ENCODE assay signal across 1 cellular context in the genomic region with DNA sequence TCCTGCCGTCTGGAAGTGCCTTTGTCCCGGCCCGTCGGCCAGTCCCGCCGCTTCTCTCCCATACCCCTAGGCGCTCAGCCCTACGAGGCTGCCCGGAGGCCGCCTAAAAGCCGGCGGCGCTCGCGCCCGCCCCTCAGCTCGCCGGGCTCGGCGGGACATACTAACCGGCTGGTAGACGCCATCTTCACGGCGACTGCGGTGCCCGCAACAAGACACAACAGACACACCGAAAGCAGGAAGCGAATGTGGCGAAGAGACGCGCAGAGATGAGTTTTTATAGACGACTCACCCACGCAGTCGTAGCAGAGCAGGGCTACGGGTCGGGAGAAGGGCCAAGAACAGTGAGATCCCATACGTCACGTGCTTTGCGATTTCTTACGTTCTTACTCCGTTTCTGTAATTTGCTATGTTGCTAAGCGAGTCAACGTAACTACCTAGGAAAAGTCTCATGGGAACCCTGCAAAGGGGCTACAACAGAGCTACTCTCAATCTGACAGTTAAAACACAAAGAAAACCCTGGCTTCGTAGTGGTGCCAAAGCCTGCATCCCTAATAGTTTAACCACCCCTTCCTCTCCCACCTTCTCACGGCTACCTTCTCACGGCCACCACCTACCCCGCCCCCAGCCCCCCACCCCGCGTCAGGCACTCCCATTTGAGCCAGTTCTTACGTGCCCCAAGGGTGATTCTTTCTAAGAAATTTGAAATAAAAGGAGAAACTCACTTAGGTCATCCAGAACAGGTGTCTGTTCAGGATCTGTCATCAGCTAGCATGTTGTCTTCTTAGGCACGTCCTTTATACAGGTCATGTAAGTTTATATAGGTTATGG.
TF ChIP-seq lines count a peak whose summit lies in the region.

TSS of gene GTF2B (minus strand) at position 250 of the 828 bp plus-strand sequence. CDS start at position 182, 68 bp downstream.

TF ChIP-seq in HepG2, 621 proteins besides CTCF, POLR2A, EP300 and RAD21 (continued from another document and continues in another):
- TF ChIP-seq SETDB1 (CRISPR knock-in tag; IDR thresholded peaks at IDR 0.05; ENCODE audit: borderline replicate concordance) (no peak), ZNF17 (CRISPR knock-in tag; IDR thresholded peaks at IDR 0.05) (no peak), EED (CRISPR knock-in tag; IDR thresholded peaks at IDR 0.05) (0 out of 2 replicates have a peak, but pooled peaks have one; percentile 55), PRDM15 (CRISPR knock-in tag; IDR thresholded peaks at IDR 0.05) (no peak), ZNF850 (CRISPR knock-in tag; conservative IDR thresholded peaks at IDR 0.05) (0 out of 2 replicates have a peak, but pooled peaks have one; percentile 0), MTF2 (CRISPR knock-in tag; IDR thresholded peaks at IDR 0.05; ENCODE audit: borderline replicate concordance) (no peak; the same call in 1 of the 2 replicates), ZNF3 (CRISPR knock-in tag; IDR thresholded peaks at IDR 0.05) (no peak), PITX1 (CRISPR knock-in tag; IDR thresholded peaks at IDR 0.05) (peak; percentile 77; the same call in 1 of the 2 replicates), RBM22 (optimal IDR thresholded peaks at IDR 0.05; ENCODE audit: low read length) (peak; percentile 35), PTBP1 (IDR thresholded peaks at IDR 0.05; ENCODE audit: low read depth, low read length, poor library complexity, severe bottlenecking) (peak; percentile 70), ZNF253 (CRISPR knock-in tag; IDR thresholded peaks at IDR 0.05; ENCODE audit: borderline replicate concordance) (no peak), THYN1 (CRISPR knock-in tag; IDR thresholded peaks at IDR 0.05; ENCODE audit: borderline replicate concordance, low read depth) (no peak), ZNF275 (CRISPR knock-in tag; IDR thresholded peaks at IDR 0.05; ENCODE audit: borderline replicate concordance) (peak; percentile 33; the same call in 1 of the 2 replicates), SPEN (CRISPR knock-in tag; IDR thresholded peaks at IDR 0.05; ENCODE audit: low read depth) (peak; percentile 86), KDM5A (IDR thresholded peaks at IDR 0.05; ENCODE audit: borderline replicate concordance, low read length) (peak; percentile 75; the same call in 1 of the 2 replicates), ZFX (CRISPR knock-in tag; IDR thresholded peaks at IDR 0.05; ENCODE audit: low read depth) (peak; percentile 77), ZNF775 (CRISPR knock-in tag; IDR thresholded peaks at IDR 0.05; ENCODE audit: borderline replicate concordance) (no peak), GABPA (IDR thresholded peaks at IDR 0.05; ENCODE audit: low read depth, low read length) (no peak), GABPA (CRISPR knock-in tag; IDR thresholded peaks at IDR 0.05; ENCODE audit: low read depth) (peak; percentile 63), HOXA5 (CRISPR knock-in tag; IDR thresholded peaks at IDR 0.05) (peak; percentile 79; the same call in 1 of the 2 replicates), PHB2 (IDR thresholded peaks at IDR 0.05; ENCODE audit: partially characterized antibody) (no peak), IKZF4 (CRISPR knock-in tag; IDR thresholded peaks at IDR 0.05; ENCODE audit: borderline replicate concordance, low read depth, not compliant biosample characterization) (no peak), ZFP90 (CRISPR knock-in tag; IDR thresholded peaks at IDR 0.05; ENCODE audit: borderline replicate concordance) (no peak; the same call in 1 of the 2 replicates), ZNF784 (CRISPR knock-in tag; IDR thresholded peaks at IDR 0.05; ENCODE audit: borderline replicate concordance) (peak; percentile 64; the same call in 1 of the 2 replicates), CEBPG (CRISPR knock-in tag; IDR thresholded peaks at IDR 0.05) (peak; percentile 16; the same call in 1 of the 2 replicates), NR1H2 (CRISPR knock-in tag; IDR thresholded peaks at IDR 0.05; ENCODE audit: borderline replicate concordance, low read depth) (no peak; the same call in 1 of the 2 replicates), KAT8 (CRISPR knock-in tag; IDR thresholded peaks at IDR 0.05) (peak; percentile 97), ZNF550 (CRISPR knock-in tag; IDR thresholded peaks at IDR 0.05; ENCODE audit: borderline replicate concordance) (no peak), STAT6 (CRISPR knock-in tag; IDR thresholded peaks at IDR 0.05; ENCODE audit: borderline replicate concordance) (no peak), KLF11 (CRISPR knock-in tag; IDR thresholded peaks at IDR 0.05) (peak; percentile 70; the same call in 1 of the 2 replicates), PBX2 (CRISPR knock-in tag; IDR thresholded peaks at IDR 0.05) (no peak), PLRG1 (conservative IDR thresholded peaks at IDR 0.05) (no peak), ZNF260 (CRISPR knock-in tag; IDR thresholded peaks at IDR 0.05; ENCODE audit: borderline replicate concordance, low read depth) (no peak), ZFP41 (CRISPR knock-in tag; IDR thresholded peaks at IDR 0.05; ENCODE audit: borderline replicate concordance) (0 out of 2 replicates have a peak, but pooled peaks have one; percentile 50), MTF1 (CRISPR knock-in tag; IDR thresholded peaks at IDR 0.05) (peak; percentile 45; the same call in 1 of the 2 replicates), ZNF781 (CRISPR knock-in tag; IDR thresholded peaks at IDR 0.05; ENCODE audit: borderline replicate concordance, not compliant biosample characterization) (no peak), ZNF510 (CRISPR knock-in tag; IDR thresholded peaks at IDR 0.05; ENCODE audit: low read depth) (no peak; the same call in 1 of the 2 replicates), FIP1L1 (IDR thresholded peaks at IDR 0.05; ENCODE audit: borderline replicate concordance, insufficient read depth, low read depth, low read length) (no peak), RCOR2 (CRISPR knock-in tag; IDR thresholded peaks at IDR 0.05) (no peak), RXRB (CRISPR knock-in tag; IDR thresholded peaks at IDR 0.05; ENCODE audit: borderline replicate concordance) (peak; percentile 72), ZNF576 (CRISPR knock-in tag; IDR thresholded peaks at IDR 0.05) (no peak)
- TF ChIP-seq, protein P1, sequence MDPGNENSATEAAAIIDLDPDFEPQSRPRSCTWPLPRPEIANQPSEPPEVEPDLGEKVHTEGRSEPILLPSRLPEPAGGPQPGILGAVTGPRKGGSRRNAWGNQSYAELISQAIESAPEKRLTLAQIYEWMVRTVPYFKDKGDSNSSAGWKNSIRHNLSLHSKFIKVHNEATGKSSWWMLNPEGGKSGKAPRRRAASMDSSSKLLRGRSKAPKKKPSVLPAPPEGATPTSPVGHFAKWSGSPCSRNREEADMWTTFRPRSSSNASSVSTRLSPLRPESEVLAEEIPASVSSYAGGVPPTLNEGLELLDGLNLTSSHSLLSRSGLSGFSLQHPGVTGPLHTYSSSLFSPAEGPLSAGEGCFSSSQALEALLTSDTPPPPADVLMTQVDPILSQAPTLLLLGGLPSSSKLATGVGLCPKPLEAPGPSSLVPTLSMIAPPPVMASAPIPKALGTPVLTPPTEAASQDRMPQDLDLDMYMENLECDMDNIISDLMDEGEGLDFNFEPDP (CRISPR knock-in tag; conservative IDR thresholded peaks at IDR 0.05): no peak
- TF ChIP-seq, protein P2, sequence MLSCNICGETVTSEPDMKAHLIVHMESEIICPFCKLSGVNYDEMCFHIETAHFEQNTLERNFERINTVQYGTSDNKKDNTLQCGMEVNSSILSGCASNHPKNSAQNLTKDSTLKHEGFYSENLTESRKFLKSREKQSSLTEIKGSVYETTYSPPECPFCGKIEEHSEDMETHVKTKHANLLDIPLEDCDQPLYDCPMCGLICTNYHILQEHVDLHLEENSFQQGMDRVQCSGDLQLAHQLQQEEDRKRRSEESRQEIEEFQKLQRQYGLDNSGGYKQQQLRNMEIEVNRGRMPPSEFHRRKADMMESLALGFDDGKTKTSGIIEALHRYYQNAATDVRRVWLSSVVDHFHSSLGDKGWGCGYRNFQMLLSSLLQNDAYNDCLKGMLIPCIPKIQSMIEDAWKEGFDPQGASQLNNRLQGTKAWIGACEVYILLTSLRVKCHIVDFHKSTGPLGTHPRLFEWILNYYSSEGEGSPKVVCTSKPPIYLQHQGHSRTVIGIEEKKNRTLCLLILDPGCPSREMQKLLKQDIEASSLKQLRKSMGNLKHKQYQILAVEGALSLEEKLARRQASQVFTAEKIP (CRISPR knock-in tag; IDR thresholded peaks at IDR 0.05; ENCODE audit: borderline replicate concordance): no peak
- TF ChIP-seq, protein P3, sequence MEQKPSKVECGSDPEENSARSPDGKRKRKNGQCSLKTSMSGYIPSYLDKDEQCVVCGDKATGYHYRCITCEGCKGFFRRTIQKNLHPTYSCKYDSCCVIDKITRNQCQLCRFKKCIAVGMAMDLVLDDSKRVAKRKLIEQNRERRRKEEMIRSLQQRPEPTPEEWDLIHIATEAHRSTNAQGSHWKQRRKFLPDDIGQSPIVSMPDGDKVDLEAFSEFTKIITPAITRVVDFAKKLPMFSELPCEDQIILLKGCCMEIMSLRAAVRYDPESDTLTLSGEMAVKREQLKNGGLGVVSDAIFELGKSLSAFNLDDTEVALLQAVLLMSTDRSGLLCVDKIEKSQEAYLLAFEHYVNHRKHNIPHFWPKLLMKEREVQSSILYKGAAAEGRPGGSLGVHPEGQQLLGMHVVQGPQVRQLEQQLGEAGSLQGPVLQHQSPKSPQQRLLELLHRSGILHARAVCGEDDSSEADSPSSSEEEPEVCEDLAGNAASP (CRISPR knock-in tag; IDR thresholded peaks at IDR 0.05; ENCODE audit: borderline replicate concordance): peak; percentile 79
- TF ChIP-seq, protein P4, sequence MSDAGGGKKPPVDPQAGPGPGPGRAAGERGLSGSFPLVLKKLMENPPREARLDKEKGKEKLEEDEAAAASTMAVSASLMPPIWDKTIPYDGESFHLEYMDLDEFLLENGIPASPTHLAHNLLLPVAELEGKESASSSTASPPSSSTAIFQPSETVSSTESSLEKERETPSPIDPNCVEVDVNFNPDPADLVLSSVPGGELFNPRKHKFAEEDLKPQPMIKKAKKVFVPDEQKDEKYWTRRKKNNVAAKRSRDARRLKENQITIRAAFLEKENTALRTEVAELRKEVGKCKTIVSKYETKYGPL (CRISPR knock-in tag; IDR thresholded peaks at IDR 0.05): no peak
